In the genomic region with DNA sequence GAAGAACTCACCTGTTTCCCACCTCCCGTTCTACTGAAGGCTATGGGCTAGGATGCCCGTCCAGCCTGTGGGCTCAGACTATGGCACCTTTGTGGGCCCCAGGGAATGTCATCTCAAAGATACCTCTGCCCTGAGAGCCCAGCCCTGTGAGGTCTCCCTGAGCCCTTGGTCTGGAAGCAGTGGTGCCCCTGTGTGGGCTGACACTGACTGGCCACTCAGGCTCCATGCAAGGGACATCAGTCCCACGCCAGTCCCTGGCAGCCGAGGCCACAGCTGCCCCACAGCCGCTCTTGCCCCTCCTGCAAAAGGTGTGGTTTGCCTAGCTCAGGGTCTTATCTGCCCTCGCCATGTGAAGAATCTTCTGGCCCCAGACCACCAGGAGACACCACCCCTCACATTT, we compare ENCODE assay signal across 1 cellular context.
TF ChIP-seq lines count a peak whose summit lies in the region.

No MANE protein-coding gene starts in this region.

TF ChIP-seq in H1, 55 proteins besides CTCF, POLR2A, EP300 and RAD21:
- TF ChIP-seq TCF12 (IDR thresholded peaks at IDR 0.05; ENCODE audit: low read depth, low read length): no peak
- TF ChIP-seq NRF1 (IDR thresholded peaks at IDR 0.05; ENCODE audit: low read depth, low read length): no peak
- TF ChIP-seq, protein P1, sequence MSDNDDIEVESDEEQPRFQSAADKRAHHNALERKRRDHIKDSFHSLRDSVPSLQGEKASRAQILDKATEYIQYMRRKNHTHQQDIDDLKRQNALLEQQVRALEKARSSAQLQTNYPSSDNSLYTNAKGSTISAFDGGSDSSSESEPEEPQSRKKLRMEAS (IDR thresholded peaks at IDR 0.05): no peak
- no peak for TF ChIP-seq GABPA (IDR thresholded peaks at IDR 0.05; ENCODE audit: borderline replicate concordance, insufficient read depth, low read length)
- TF ChIP-seq ZNF274 (IDR thresholded peaks at IDR 0.05; ENCODE audit: borderline replicate concordance, extremely low read depth, low read length): no peak
- TF ChIP-seq RXRA (IDR thresholded peaks at IDR 0.05; ENCODE audit: insufficient read depth, low read depth, low read length): no peak
- TF ChIP-seq KDM5A (IDR thresholded peaks at IDR 0.05; ENCODE audit: low read length): no peak
- TF ChIP-seq CEBPB (IDR thresholded peaks at IDR 0.05; ENCODE audit: low read depth, low read length): no peak
- TF ChIP-seq HDAC6 (IDR thresholded peaks at IDR 0.05; ENCODE audit: low read depth, low read length): no peak
- TF ChIP-seq MAFK (IDR thresholded peaks at IDR 0.05; ENCODE audit: low read depth, low read length): no peak
- no peak for TF ChIP-seq SIX5 (IDR thresholded peaks at IDR 0.05; ENCODE audit: low read depth, low read length)
- TF ChIP-seq SUZ12 (IDR thresholded peaks at IDR 0.05; ENCODE audit: low read length): no peak
- TF ChIP-seq TAF7 (optimal IDR thresholded peaks at IDR 0.05; ENCODE audit: borderline replicate concordance, low read depth, low read length): no peak
- TF ChIP-seq, protein P2, sequence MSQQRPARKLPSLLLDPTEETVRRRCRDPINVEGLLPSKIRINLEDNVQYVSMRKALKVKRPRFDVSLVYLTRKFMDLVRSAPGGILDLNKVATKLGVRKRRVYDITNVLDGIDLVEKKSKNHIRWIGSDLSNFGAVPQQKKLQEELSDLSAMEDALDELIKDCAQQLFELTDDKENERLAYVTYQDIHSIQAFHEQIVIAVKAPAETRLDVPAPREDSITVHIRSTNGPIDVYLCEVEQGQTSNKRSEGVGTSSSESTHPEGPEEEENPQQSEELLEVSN (IDR thresholded peaks at IDR 0.05): no peak
- TF ChIP-seq, protein P3, sequence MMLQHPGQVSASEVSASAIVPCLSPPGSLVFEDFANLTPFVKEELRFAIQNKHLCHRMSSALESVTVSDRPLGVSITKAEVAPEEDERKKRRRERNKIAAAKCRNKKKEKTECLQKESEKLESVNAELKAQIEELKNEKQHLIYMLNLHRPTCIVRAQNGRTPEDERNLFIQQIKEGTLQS (IDR thresholded peaks at IDR 0.05; ENCODE audit: insufficient read depth, low read depth, low read length): no peak
- TF ChIP-seq ASH2L (IDR thresholded peaks at IDR 0.05; ENCODE audit: low read length): no peak
- no peak for TF ChIP-seq BACH1 (IDR thresholded peaks at IDR 0.05; ENCODE audit: low read length)
- no peak for TF ChIP-seq EGR1 (IDR thresholded peaks at IDR 0.05; ENCODE audit: borderline replicate concordance, low read depth, low read length)
- no peak for TF ChIP-seq TEAD4 (IDR thresholded peaks at IDR 0.05; ENCODE audit: low read depth, low read length)
